ENCODE assay signal across 12 cellular contexts in genomic region chr18:23225518-23225917, GRCh38.
DNase-seq lines count a peak whose midpoint lies in the region; ATAC-seq, FAIRE-seq and TF ChIP-seq lines count a peak whose summit lies in the region.
"Had no signal": no experiment of that assay in that cellular context is flagged by ENCODE, and none has a peak within 500 bp of the region (broad histone marks: within the 10 kb centered on the region; RNA-seq: fewer than 3 reads in every experiment).

No MANE protein-coding gene starts in this region.

- peak; percentile 68 for DNase-seq in ELR (ENCODE audit: low read depth)
- DNase-seq in RCC 7860 (ENCODE audit: low spot score), result no peak
- peak; percentile 95 for DNase-seq in fibroblast of pulmonary artery (ENCODE audit: low read depth)
- no peak for DNase-seq in sciatic nerve (ENCODE audit: low spot score)
- DNase-seq in DMS53 treated with DMSO at 0.1 percent for 48 hours (lab: John Stamatoyannopoulos, UW; ENCODE audit: unreplicated experiment), result no peak
- no peak for DNase-seq in germinal center (ENCODE audit: low spot score)
- no peak for DNase-seq in T-helper 1 cell
- DNase-seq: NCI-H1436 treated with DMSO at 0.1 percent for 48 hours, T1000 had no signal

- no peak overlapping the region for H3K4me3 ChIP-seq in fibroblast of pulmonary artery (replicated peaks; ENCODE audit: low read depth, low read length)

- no peak for TF ChIP-seq CTCF in fibroblast of pulmonary artery (IDR thresholded peaks at IDR 0.05; ENCODE audit: low read length, missing control alignments)

- peak; percentile 61 for FAIRE-seq in RCC 7860 (lab: Jason Lieb, UNC)

- intact Hi-C loops in sciatic nerve (cut with DNase I), result no loop called here

- ATAC-seq in sciatic nerve, result peak; percentile 77
- no peak for ATAC-seq in GM18498 (IDR thresholded peaks at IDR 0.05; ENCODE audit: unreplicated experiment)
- ATAC-seq: naive thymus-derived CD8-positive, alpha-beta T cell; stimulated activated effector memory CD8-positive, alpha-beta T cell treated with anti-CD3 and anti-CD28 coated beads, Interleukin-12 subunit alpha, Interleukin-12 subunit beta, amount 100 ng/mL, for 72 hours had no signal

Comparison
In these comparisons a context has a peak if more than half of its experiments do, and no peak if none do; other contexts are left out.
1. DNase-seq: peak in ELR (single experiment) and fibroblast of pulmonary artery (single experiment); none in RCC 7860 (single experiment), sciatic nerve (single experiment), DMS53 treated with DMSO at 0.1 percent for 48 hours (single experiment), germinal center (single experiment) and T-helper 1 cell (0 of 5).